8 cellular contexts compared by ENCODE assay signal in the genomic region with DNA sequence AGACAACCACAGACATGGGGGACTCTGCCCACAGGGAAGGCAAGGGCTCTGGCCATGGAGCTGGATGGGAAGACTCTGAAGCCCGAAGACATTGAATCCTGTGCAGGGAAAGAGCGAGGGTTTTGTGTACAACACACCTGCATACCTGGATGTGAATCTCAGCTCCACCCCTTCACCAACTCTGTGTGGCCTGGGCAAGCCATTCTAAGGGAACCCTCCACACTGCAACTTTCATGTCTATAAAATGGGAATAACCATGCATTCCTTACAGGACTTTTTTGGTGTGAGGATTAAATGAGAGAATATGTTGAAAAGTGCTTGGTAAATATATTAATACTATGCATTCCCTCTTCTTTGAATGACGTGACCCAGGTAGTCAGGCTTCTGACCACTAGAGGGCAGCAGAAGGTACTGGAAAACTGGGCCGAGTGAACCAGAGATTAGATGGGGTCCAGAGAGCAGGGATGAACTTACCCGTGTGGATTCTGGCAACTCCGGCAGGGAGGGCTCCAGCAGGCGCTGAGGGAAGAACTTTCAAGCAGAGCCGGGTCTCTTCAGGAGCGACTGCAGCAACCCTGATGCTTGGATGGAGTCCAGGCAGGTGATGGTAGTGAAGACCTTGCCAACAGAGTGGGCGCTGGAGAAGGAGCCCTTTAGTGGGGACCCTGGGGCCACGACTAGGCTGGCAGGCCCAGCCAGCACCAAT. TPM values are rescaled to one million over a fixed set of nuclear protein-coding genes. Genes with fewer than 3 reads are reported as not detected.
A peak's percentile ranks its signal among the peaks of the same experiment; 100 is the strongest.
DNase-seq lines count a peak whose midpoint lies in the region; ATAC-seq and TF ChIP-seq lines count a peak whose summit lies in the region.

No MANE protein-coding gene starts in this region.

- DNase-seq in A172 (ENCODE audit: low spot score) (peak; percentile 84), Panc1 (ENCODE audit: low read depth, low spot score) (no peak), fibroblast of the conjunctiva (ENCODE audit: low read depth) (peak; percentile 63), neural progenitor cell (ENCODE audit: low spot score) (peak; percentile 86), superior temporal gyrus (ENCODE audit: extremely low spot score) (peak; percentile 94)

- H3K4me3 Mint-ChIP-seq in activated T-helper 17 cell treated with anti-CD3 and anti-CD28 coated beads, Interleukin-2, amount 50 U/mL, for 72 hours: no peak overlapping the region
- H3K4me3 Mint-ChIP-seq in neural progenitor cell: no peak overlapping the region

- H3K36me3 Mint-ChIP-seq in activated T-helper 17 cell treated with anti-CD3 and anti-CD28 coated beads, Interleukin-2, amount 50 U/mL, for 72 hours (ENCODE audit: low read depth): peaks cover 17% of the 10 kb centered on the region
- peaks cover 4% of the 10 kb centered on the region for H3K36me3 Mint-ChIP-seq in neural progenitor cell

- H2AFZ ChIP-seq in KMS-11 (ENCODE audit: low read depth): peak overlapping the region; percentile 88
- H2AFZ ChIP-seq in neural progenitor cell (replicated peaks): no peak overlapping the region

- intact Hi-C loops in Panc1 (cut with micrococcal nuclease; ENCODE audit: unreplicated experiment): loop anchor here (1.0 kb wide), 1 partner anchor 110 kb away; no protein-coding TSS in a partner anchor

- H3K27me3 Mint-ChIP-seq in activated T-helper 17 cell treated with anti-CD3 and anti-CD28 coated beads, Interleukin-2, amount 50 U/mL, for 72 hours: no peaks in the 10 kb centered on the region
- peaks cover 3% of the 10 kb centered on the region for H3K27me3 Mint-ChIP-seq in neural progenitor cell (ENCODE audit: insufficient read depth, low read depth)

- ATAC-seq in GM18520 (IDR thresholded peaks at IDR 0.05; ENCODE audit: unreplicated experiment) (peak; percentile 33), Panc1 (peak; percentile 84)
- ATAC-seq in activated T-helper 17 cell treated with anti-CD3 and anti-CD28 coated beads, Interleukin-2, amount 50 U/mL, for 72 hours (replicated peaks): peak; percentile 74

- H3K4me3 ChIP-seq in KMS-11 (IDR thresholded peaks at IDR 0.05; ENCODE audit: insufficient read depth, low read depth, low read length) (no peak overlapping the region), Panc1 (ENCODE audit: low read depth in 2 of 2, low read length in 2 of 2) (peak overlapping the region; percentile 13 to 72; a peak in 3 of 4 replicates), neural progenitor cell (peak overlapping the region; percentile 36)

- no peaks in the 10 kb centered on the region for H4K20me1 ChIP-seq in KMS-11 (ENCODE audit: insufficient read depth)
- H4K20me1 ChIP-seq in neural progenitor cell (ENCODE audit: low read depth): no peaks in the 10 kb centered on the region

- H3K9me3 ChIP-seq in Panc1 (ENCODE audit: control insufficient read depth, insufficient read depth, low read depth, low read length) (no peaks in the 10 kb centered on the region), neural progenitor cell (ENCODE audit: low read depth) (no peaks in the 10 kb centered on the region)

- H3K27ac Mint-ChIP-seq in activated T-helper 17 cell treated with anti-CD3 and anti-CD28 coated beads, Interleukin-2, amount 50 U/mL, for 72 hours: no peak overlapping the region
- H3K27ac Mint-ChIP-seq in neural progenitor cell: no peak overlapping the region

- no peaks in the 10 kb centered on the region for H3K79me2 ChIP-seq in KMS-11 (ENCODE audit: insufficient read depth, low read depth)
- H3K79me2 ChIP-seq in neural progenitor cell (ENCODE audit: low read depth): no peaks in the 10 kb centered on the region

- TF ChIP-seq CTCF in KMS-11 (conservative IDR thresholded peaks at IDR 0.05; ENCODE audit: low read depth, low read length) (peak; percentile 99), Panc1 (IDR thresholded peaks at IDR 0.05) (peak; percentile 91), neural progenitor cell (IDR thresholded peaks at IDR 0.05) (peak; percentile 98)

- TSS peak; percentile 62 for BruUV-seq in Panc1 (replicated peaks; lab: Mats Ljungman, UMichigan)

- H3K4me2 ChIP-seq in KMS-11 (peak overlapping the region; percentile 87), neural progenitor cell (peak overlapping the region; percentile 70)

- H3K27me3 ChIP-seq in KMS-11 (ENCODE audit: insufficient read depth, low read depth): no peaks in the 10 kb centered on the region
- H3K27me3 ChIP-seq in Panc1 (ENCODE audit: control insufficient read depth, insufficient read depth, low read length): no peaks in the 10 kb centered on the region
- H3K27me3 ChIP-seq in neural progenitor cell: peaks cover 3% of the 10 kb centered on the region

- in situ Hi-C loops in Panc1 (cut with HindIII; ENCODE audit: low pct_unique_long_range_greater_than_20kb, low sequenced_read_pairs): no loop called here

- H3K27ac ChIP-seq in KMS-11 (peak overlapping the region; percentile 50), Panc1 (ENCODE audit: low read length) (peak overlapping the region; percentile 86), neural progenitor cell (no peak overlapping the region)

- H3K4me1 Mint-ChIP-seq in activated T-helper 17 cell treated with anti-CD3 and anti-CD28 coated beads, Interleukin-2, amount 50 U/mL, for 72 hours: no peaks in the 10 kb centered on the region
- H3K4me1 Mint-ChIP-seq in neural progenitor cell: peaks cover 17% of the 10 kb centered on the region

- peak overlapping the region; percentile 43; the same call in 1 of the 2 replicates for H3K9ac ChIP-seq in KMS-11
- H3K9ac ChIP-seq in neural progenitor cell: no peak overlapping the region

- POLR2A ChIA-PET in Panc1 (lab: Charles Lee): no interaction called here

- peaks cover 21% of the 10 kb centered on the region for H3K4me1 ChIP-seq in KMS-11 (ENCODE audit: low read depth, poor library complexity, severe bottlenecking)
- H3K4me1 ChIP-seq in Panc1 (ENCODE audit: control insufficient read depth, insufficient read depth, low read length): peaks cover 52% of the 10 kb centered on the region
- peaks cover 6% of the 10 kb centered on the region for H3K4me1 ChIP-seq in neural progenitor cell

- peaks cover 25% of the 10 kb centered on the region for H3F3A ChIP-seq in neural progenitor cell (ENCODE audit: low read depth)

- H3K9me3 Mint-ChIP-seq in activated T-helper 17 cell treated with anti-CD3 and anti-CD28 coated beads, Interleukin-2, amount 50 U/mL, for 72 hours: no peaks in the 10 kb centered on the region
- no peaks in the 10 kb centered on the region for H3K9me3 Mint-ChIP-seq in neural progenitor cell

- no peaks in the 10 kb centered on the region for H3K36me3 ChIP-seq in KMS-11 (ENCODE audit: insufficient read depth)
- H3K36me3 ChIP-seq in Panc1 (ENCODE audit: control insufficient read depth, insufficient read depth, low read length): peaks cover 12% of the 10 kb centered on the region
- no peaks in the 10 kb centered on the region for H3K36me3 ChIP-seq in neural progenitor cell

- CTCF ChIA-PET in Panc1 (lab: Charles Lee): interaction anchor here (0.9 to 2.3 kb wide), 3 partner anchors 10 to 109 kb away, joined by 3 to 11 read pairs (median 5); no protein-coding TSS in a partner anchor

RNA-seq across cellular contexts. Expression of gene ELF3, which starts 0.9 kb away (rescaled TPM):
- total RNA-seq in A172 (2014; rRNA removed; shearing (Covaris generic)): 8.9 and 39.4 TPM in 2 replicates
- 126 TPM for total RNA-seq in Panc1 (2021; ENCODE audit: unreplicated experiment)
- 85.4 TPM for polyA plus RNA-seq in Panc1 (2012; ENCODE audit: insufficient read length)
- under 1 TPM; 0.32 to 0.64 TPM for total RNA-seq in activated T-helper 17 cell treated with anti-CD3 and anti-CD28 coated beads, Interleukin-2, amount 50 U/mL, for 72 hours
- total RNA-seq in neural progenitor cell (ENCODE audit: low replicate concordance): 2.7 and 6.9 TPM in 2 replicates

RNA-seq across cellular contexts. Expression of gene RNPEP, which starts 27.0 kb away (rescaled TPM):
- total RNA-seq in A172 (2014; rRNA removed; shearing (Covaris generic)): 112 and 125 TPM in 2 replicates
- total RNA-seq in Panc1 (2021; ENCODE audit: unreplicated experiment): 99.8 TPM
- polyA plus RNA-seq in Panc1 (2012; ENCODE audit: insufficient read length): 87.7 TPM
- total RNA-seq in activated T-helper 17 cell treated with anti-CD3 and anti-CD28 coated beads, Interleukin-2, amount 50 U/mL, for 72 hours: 10 to 100 TPM; 36.9 to 39.8 TPM
- 48.7 and 70.3 TPM in 2 replicates for total RNA-seq in neural progenitor cell (ENCODE audit: low replicate concordance)

RNA-seq across cellular contexts. Expression of gene TIMM17A, which starts 54.2 kb away (rescaled TPM):
- total RNA-seq in A172 (2014; rRNA removed; shearing (Covaris generic)): 221 and 246 TPM in 2 replicates
- total RNA-seq in Panc1 (2021; ENCODE audit: unreplicated experiment): 118 TPM
- 78.7 TPM for polyA plus RNA-seq in Panc1 (2012; ENCODE audit: insufficient read length)
- total RNA-seq in activated T-helper 17 cell treated with anti-CD3 and anti-CD28 coated beads, Interleukin-2, amount 50 U/mL, for 72 hours: 10 to 100 TPM; 40.5 to 93.4 TPM
- total RNA-seq in neural progenitor cell (ENCODE audit: low replicate concordance): 34.5 and 50.5 TPM in 2 replicates

Comparison
In these comparisons a context has a peak if more than half of its experiments do, and no peak if none do; other contexts are left out.
1. ATAC-seq: peak in every context shown above with its lines; median percentile 84 in Panc1; 74 in activated T-helper 17 cell treated with anti-CD3 and anti-CD28 coated beads, Interleukin-2, amount 50 U/mL, for 72 hours; 33 in GM18520.